Comparison of ENCODE assay signal across 1 cellular context in genomic region chr2:37231251-37232130, GRCh38.
A peak's percentile ranks its signal among the peaks of the same experiment; 100 is the strongest.
TF ChIP-seq lines count a peak whose summit lies in the region.

Gene CEBPZ, minus strand, starts transcription at chr2:37231596. Its CDS starts 29 bp downstream, at chr2:37231567.
Gene NDUFAF7, plus strand, starts transcription at chr2:37231658. Its CDS starts 48 bp downstream, at chr2:37231706.

TF ChIP-seq in K562, 482 proteins besides CTCF, POLR2A, EP300 and RAD21 (continued from another document and continues in another):
- peak; percentile 94 for TF ChIP-seq ZBTB40 (IDR thresholded peaks at IDR 0.05)
- no peak for TF ChIP-seq ZBTB40 (CRISPR knock-in tag; IDR thresholded peaks at IDR 0.05)
- peak; percentile 53; the same call in 1 of the 2 replicates for TF ChIP-seq MGA (IDR thresholded peaks at IDR 0.05)
- peak; percentile 74 for TF ChIP-seq CEBPG (CRISPR knock-in tag; IDR thresholded peaks at IDR 0.05)
- peak in 1 of 2 experiments; percentile 51; a peak in 2 of 4 replicates for TF ChIP-seq CEBPG (tag; conservative IDR thresholded peaks at IDR 0.05 in 1 of 2, IDR thresholded peaks at IDR 0.05 in 1 of 2)
- TF ChIP-seq U2AF1 (optimal IDR thresholded peaks at IDR 0.05; ENCODE audit: low read depth, low read length), result no peak
- TF ChIP-seq ZBTB33 (CRISPR knock-in tag; IDR thresholded peaks at IDR 0.05), result 0 out of 2 replicates have a peak, but pooled peaks have one; percentile 25
- TF ChIP-seq ZNF57 (CRISPR knock-in tag; IDR thresholded peaks at IDR 0.05), result no peak
- TF ChIP-seq TAF1 (IDR thresholded peaks at IDR 0.05; ENCODE audit: control insufficient read depth, extremely low read depth, insufficient read depth, low read length, severe bottlenecking), result peak; percentile 91
- peak in 1 of 2 experiments; percentile 95; a peak in 2 of 4 replicates for TF ChIP-seq HDAC1 (IDR thresholded peaks at IDR 0.05)
- no peak for TF ChIP-seq ZNF592 (IDR thresholded peaks at IDR 0.05)
- 0 out of 2 replicates have a peak, but pooled peaks have one; percentile 12 for TF ChIP-seq CTBP1 (IDR thresholded peaks at IDR 0.05; ENCODE audit: borderline replicate concordance)
- TF ChIP-seq GTF2B (IDR thresholded peaks at IDR 0.05; ENCODE audit: extremely low read depth, insufficient read length), result peak; percentile 51
- 0 out of 2 replicates have a peak, but pooled peaks have one; percentile 27 for TF ChIP-seq ZNF830 (CRISPR knock-in tag; IDR thresholded peaks at IDR 0.05)
- TF ChIP-seq ATF2 (CRISPR knock-in tag; IDR thresholded peaks at IDR 0.05), result no peak
- TF ChIP-seq POLR2AphosphoS2 (IDR thresholded peaks at IDR 0.05; ENCODE audit: low read length), result peak; percentile 74; the same call in 1 of the 2 replicates
- TF ChIP-seq YY1 (IDR thresholded peaks at IDR 0.05; ENCODE audit: borderline replicate concordance in 1 of 3, control insufficient read depth in 1 of 3, extremely low read depth in 1 of 3, insufficient read depth in 3 of 3, insufficient read length in 1 of 3, insufficient replicate concordance in 2 of 3, low read depth in 1 of 3, low read length in 2 of 3), result peak; percentile 50 to 96 (median 88)
